1 cellular context compared by ENCODE assay signal in genomic region chr1:244835276-244836134, GRCh38.
TF ChIP-seq lines count a peak whose summit lies in the region.

Gene COX20, plus strand, starts transcription at chr1:244835658. Its CDS starts 57 bp downstream, at chr1:244835715.

TF ChIP-seq in HepG2, 621 proteins besides CTCF, POLR2A, EP300 and RAD21 (continued from another document and continues in another):
- TF ChIP-seq DR1 (CRISPR knock-in tag; IDR thresholded peaks at IDR 0.05) (peak; percentile 21; the same call in 1 of the 2 replicates), ARNTL (CRISPR knock-in tag; IDR thresholded peaks at IDR 0.05) (no peak), PITX1 (CRISPR knock-in tag; IDR thresholded peaks at IDR 0.05) (no peak; the same call in 1 of the 2 replicates), SSRP1 (CRISPR knock-in tag; IDR thresholded peaks at IDR 0.05) (0 out of 2 replicates have a peak, but pooled peaks have one; percentile 6), DZIP1 (CRISPR knock-in tag; IDR thresholded peaks at IDR 0.05) (peak; percentile 60; the same call in 1 of the 2 replicates), ZBTB33 (CRISPR knock-in tag; IDR thresholded peaks at IDR 0.05) (0 out of 2 replicates have a peak, but pooled peaks have one; percentile 25), CENPT (CRISPR knock-in tag; IDR thresholded peaks at IDR 0.05; ENCODE audit: low read depth) (no peak), TEAD2 (CRISPR knock-in tag; IDR thresholded peaks at IDR 0.05) (no peak), PHF20 (CRISPR knock-in tag; IDR thresholded peaks at IDR 0.05) (peak; percentile 47; the same call in 1 of the 2 replicates), ZMAT3 (CRISPR knock-in tag; conservative IDR thresholded peaks at IDR 0.05) (peak; percentile 82; the same call in 1 of the 2 replicates), BHLHE40 (IDR thresholded peaks at IDR 0.05; ENCODE audit: low read length) (peak; percentile 57; the same call in 1 of the 2 replicates), GATAD2A (CRISPR knock-in tag; IDR thresholded peaks at IDR 0.05) (no peak), ZBTB20 (CRISPR knock-in tag; IDR thresholded peaks at IDR 0.05; ENCODE audit: borderline replicate concordance, low read depth) (peak; percentile 49; the same call in 1 of the 2 replicates), BORCS8-MEF2B (CRISPR knock-in tag; IDR thresholded peaks at IDR 0.05) (peak; percentile 18; the same call in 1 of the 2 replicates), YEATS4 (CRISPR knock-in tag; IDR thresholded peaks at IDR 0.05; ENCODE audit: borderline replicate concordance) (peak; percentile 97), ZSCAN21 (CRISPR knock-in tag; IDR thresholded peaks at IDR 0.05; ENCODE audit: borderline replicate concordance) (peak; percentile 58; the same call in 1 of the 2 replicates), SALL2 (CRISPR knock-in tag; IDR thresholded peaks at IDR 0.05) (peak; percentile 34; the same call in 1 of the 2 replicates), NONO (IDR thresholded peaks at IDR 0.05) (no peak), NONO (CRISPR knock-in tag; conservative IDR thresholded peaks at IDR 0.05) (0 out of 2 replicates have a peak, but pooled peaks have one; percentile 56), EED (CRISPR knock-in tag; IDR thresholded peaks at IDR 0.05) (peak; percentile 80; the same call in 1 of the 2 replicates), HMGXB4 (CRISPR knock-in tag; IDR thresholded peaks at IDR 0.05; ENCODE audit: borderline replicate concordance in 1 of 2, low read depth in 1 of 2) (peak; percentile 51 to 58; a peak in 3 of 4 replicates), ZBTB7B (CRISPR knock-in tag; IDR thresholded peaks at IDR 0.05) (peak; percentile 82), PREB (CRISPR knock-in tag; IDR thresholded peaks at IDR 0.05) (no peak)
- TF ChIP-seq, protein P1, sequence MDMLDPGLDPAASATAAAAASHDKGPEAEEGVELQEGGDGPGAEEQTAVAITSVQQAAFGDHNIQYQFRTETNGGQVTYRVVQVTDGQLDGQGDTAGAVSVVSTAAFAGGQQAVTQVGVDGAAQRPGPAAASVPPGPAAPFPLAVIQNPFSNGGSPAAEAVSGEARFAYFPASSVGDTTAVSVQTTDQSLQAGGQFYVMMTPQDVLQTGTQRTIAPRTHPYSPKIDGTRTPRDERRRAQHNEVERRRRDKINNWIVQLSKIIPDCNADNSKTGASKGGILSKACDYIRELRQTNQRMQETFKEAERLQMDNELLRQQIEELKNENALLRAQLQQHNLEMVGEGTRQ (IDR thresholded peaks at IDR 0.05; ENCODE audit: low read depth, low read length), result no peak
- TF ChIP-seq, protein P1 (CRISPR knock-in tag; IDR thresholded peaks at IDR 0.05; ENCODE audit: borderline replicate concordance), result peak; percentile 13; the same call in 1 of the 2 replicates
- TF ChIP-seq, protein P2, sequence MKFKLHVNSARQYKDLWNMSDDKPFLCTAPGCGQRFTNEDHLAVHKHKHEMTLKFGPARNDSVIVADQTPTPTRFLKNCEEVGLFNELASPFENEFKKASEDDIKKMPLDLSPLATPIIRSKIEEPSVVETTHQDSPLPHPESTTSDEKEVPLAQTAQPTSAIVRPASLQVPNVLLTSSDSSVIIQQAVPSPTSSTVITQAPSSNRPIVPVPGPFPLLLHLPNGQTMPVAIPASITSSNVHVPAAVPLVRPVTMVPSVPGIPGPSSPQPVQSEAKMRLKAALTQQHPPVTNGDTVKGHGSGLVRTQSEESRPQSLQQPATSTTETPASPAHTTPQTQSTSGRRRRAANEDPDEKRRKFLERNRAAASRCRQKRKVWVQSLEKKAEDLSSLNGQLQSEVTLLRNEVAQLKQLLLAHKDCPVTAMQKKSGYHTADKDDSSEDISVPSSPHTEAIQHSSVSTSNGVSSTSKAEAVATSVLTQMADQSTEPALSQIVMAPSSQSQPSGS (CRISPR knock-in tag; IDR thresholded peaks at IDR 0.05), result 0 out of 2 replicates have a peak, but pooled peaks have one; percentile 6
- TF ChIP-seq, protein P3, sequence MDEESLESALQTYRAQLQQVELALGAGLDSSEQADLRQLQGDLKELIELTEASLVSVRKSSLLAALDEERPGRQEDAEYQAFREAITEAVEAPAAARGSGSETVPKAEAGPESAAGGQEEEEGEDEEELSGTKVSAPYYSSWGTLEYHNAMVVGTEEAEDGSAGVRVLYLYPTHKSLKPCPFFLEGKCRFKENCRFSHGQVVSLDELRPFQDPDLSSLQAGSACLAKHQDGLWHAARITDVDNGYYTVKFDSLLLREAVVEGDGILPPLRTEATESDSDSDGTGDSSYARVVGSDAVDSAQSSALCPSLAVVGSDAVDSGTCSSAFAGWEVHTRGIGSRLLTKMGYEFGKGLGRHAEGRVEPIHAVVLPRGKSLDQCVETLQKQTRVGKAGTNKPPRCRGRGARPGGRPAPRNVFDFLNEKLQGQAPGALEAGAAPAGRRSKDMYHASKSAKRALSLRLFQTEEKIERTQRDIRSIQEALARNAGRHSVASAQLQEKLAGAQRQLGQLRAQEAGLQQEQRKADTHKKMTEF (CRISPR knock-in tag; IDR thresholded peaks at IDR 0.05), result peak; percentile 86
- TF ChIP-seq, protein P4, sequence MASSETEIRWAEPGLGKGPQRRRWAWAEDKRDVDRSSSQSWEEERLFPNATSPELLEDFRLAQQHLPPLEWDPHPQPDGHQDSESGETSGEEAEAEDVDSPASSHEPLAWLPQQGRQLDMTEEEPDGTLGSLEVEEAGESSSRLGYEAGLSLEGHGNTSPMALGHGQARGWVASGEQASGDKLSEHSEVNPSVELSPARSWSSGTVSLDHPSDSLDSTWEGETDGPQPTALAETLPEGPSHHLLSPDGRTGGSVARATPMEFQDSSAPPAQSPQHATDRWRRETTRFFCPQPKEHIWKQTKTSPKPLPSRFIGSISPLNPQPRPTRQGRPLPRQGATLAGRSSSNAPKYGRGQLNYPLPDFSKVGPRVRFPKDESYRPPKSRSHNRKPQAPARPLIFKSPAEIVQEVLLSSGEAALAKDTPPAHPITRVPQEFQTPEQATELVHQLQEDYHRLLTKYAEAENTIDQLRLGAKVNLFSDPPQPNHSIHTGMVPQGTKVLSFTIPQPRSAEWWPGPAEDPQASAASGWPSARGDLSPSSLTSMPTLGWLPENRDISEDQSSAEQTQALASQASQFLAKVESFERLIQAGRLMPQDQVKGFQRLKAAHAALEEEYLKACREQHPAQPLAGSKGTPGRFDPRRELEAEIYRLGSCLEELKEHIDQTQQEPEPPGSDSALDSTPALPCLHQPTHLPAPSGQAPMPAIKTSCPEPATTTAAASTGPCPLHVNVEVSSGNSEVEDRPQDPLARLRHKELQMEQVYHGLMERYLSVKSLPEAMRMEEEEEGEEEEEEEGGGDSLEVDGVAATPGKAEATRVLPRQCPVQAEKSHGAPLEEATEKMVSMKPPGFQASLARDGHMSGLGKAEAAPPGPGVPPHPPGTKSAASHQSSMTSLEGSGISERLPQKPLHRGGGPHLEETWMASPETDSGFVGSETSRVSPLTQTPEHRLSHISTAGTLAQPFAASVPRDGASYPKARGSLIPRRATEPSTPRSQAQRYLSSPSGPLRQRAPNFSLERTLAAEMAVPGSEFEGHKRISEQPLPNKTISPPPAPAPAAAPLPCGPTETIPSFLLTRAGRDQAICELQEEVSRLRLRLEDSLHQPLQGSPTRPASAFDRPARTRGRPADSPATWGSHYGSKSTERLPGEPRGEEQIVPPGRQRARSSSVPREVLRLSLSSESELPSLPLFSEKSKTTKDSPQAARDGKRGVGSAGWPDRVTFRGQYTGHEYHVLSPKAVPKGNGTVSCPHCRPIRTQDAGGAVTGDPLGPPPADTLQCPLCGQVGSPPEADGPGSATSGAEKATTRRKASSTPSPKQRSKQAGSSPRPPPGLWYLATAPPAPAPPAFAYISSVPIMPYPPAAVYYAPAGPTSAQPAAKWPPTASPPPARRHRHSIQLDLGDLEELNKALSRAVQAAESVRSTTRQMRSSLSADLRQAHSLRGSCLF (CRISPR knock-in tag; IDR thresholded peaks at IDR 0.05; ENCODE audit: borderline replicate concordance), result 0 out of 2 replicates have a peak, but pooled peaks have one; percentile 17
- TF ChIP-seq, protein P5, sequence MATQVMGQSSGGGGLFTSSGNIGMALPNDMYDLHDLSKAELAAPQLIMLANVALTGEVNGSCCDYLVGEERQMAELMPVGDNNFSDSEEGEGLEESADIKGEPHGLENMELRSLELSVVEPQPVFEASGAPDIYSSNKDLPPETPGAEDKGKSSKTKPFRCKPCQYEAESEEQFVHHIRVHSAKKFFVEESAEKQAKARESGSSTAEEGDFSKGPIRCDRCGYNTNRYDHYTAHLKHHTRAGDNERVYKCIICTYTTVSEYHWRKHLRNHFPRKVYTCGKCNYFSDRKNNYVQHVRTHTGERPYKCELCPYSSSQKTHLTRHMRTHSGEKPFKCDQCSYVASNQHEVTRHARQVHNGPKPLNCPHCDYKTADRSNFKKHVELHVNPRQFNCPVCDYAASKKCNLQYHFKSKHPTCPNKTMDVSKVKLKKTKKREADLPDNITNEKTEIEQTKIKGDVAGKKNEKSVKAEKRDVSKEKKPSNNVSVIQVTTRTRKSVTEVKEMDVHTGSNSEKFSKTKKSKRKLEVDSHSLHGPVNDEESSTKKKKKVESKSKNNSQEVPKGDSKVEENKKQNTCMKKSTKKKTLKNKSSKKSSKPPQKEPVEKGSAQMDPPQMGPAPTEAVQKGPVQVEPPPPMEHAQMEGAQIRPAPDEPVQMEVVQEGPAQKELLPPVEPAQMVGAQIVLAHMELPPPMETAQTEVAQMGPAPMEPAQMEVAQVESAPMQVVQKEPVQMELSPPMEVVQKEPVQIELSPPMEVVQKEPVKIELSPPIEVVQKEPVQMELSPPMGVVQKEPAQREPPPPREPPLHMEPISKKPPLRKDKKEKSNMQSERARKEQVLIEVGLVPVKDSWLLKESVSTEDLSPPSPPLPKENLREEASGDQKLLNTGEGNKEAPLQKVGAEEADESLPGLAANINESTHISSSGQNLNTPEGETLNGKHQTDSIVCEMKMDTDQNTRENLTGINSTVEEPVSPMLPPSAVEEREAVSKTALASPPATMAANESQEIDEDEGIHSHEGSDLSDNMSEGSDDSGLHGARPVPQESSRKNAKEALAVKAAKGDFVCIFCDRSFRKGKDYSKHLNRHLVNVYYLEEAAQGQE (IDR thresholded peaks at IDR 0.05; ENCODE audit: borderline replicate concordance in 1 of 2, low read depth in 1 of 2, low read length in 2 of 2), result no peak
